In genomic region chr6:115131709-115132490, GRCh38 we compare ENCODE assay signal across 18 cellular contexts.
A peak's percentile ranks its signal among the peaks of the same experiment; 100 is the strongest.
DNase-seq lines count a peak whose midpoint lies in the region; ATAC-seq and TF ChIP-seq lines count a peak whose summit lies in the region.
"Had no signal": no experiment of that assay in that cellular context is flagged by ENCODE, and none has a peak within 500 bp of the region (broad histone marks: within the 10 kb centered on the region; RNA-seq: fewer than 3 reads in every experiment).

No MANE protein-coding gene starts in this region.

- H3K36me3 Mint-ChIP-seq in chondrocyte (ENCODE audit: low read depth) (no peaks in the 10 kb centered on the region), natural killer cell (no peaks in the 10 kb centered on the region)

- peak; percentile 9 for DNase-seq in LoVo (ENCODE audit: low spot score)
- peak; percentile 56 for DNase-seq in chondrocyte (ENCODE audit: low spot score)
- peak; percentile 56 for DNase-seq in posterior vena cava (ENCODE audit: low spot score)
- DNase-seq in natural killer cell = no peak
- no peak for DNase-seq in activated naive CD4-positive, alpha-beta T cell treated with Interleukin-2 at 50 U/mL for 16 hours
- DNase-seq: AML-193; Caco-2; CD4-positive, alpha-beta T cell; DMS79 treated with DMSO at 0.1 percent for 48 hours; GF-D8; H7; IMR-90 had no signal

- H3K4me3 Mint-ChIP-seq in chondrocyte (ENCODE audit: unreplicated experiment) (no peak overlapping the region), natural killer cell (no peak overlapping the region)
- H3K4me3 Mint-ChIP-seq: CD4-positive, alpha-beta T cell; GM23338 had no signal

- intact Hi-C loops in posterior vena cava (cut with DNase I) = no loop called here
- intact Hi-C loops in natural killer cell (cut with micrococcal nuclease) = no loop called here

- H3K4me1 Mint-ChIP-seq in chondrocyte (ENCODE audit: low read depth) (no peaks in the 10 kb centered on the region), natural killer cell (no peaks in the 10 kb centered on the region)
- H3K4me1 Mint-ChIP-seq: GM23338 had no signal

- peaks cover 5% of the 10 kb centered on the region for H3K27me3 Mint-ChIP-seq in chondrocyte (ENCODE audit: low read depth)
- H3K27me3 Mint-ChIP-seq in natural killer cell (ENCODE audit: low read depth in 2 of 2) = no peaks in the 10 kb centered on the region
- H3K27me3 Mint-ChIP-seq: CD4-positive, alpha-beta T cell had no signal

- H3K9me3 Mint-ChIP-seq in chondrocyte (ENCODE audit: low read depth) (no peaks in the 10 kb centered on the region), natural killer cell (peaks cover 7 to 9% of the 10 kb centered on the region in 2 donors)

- ATAC-seq in natural killer cell (no peak), HG03460 (IDR thresholded peaks at IDR 0.05; ENCODE audit: unreplicated experiment) (no peak), HG03045 (IDR thresholded peaks at IDR 0.05; ENCODE audit: unreplicated experiment) (no peak)
- ATAC-seq: A549, GM23338, HCT116, K562 had no signal

- TF ChIP-seq CTCF in chondrocyte (IDR thresholded peaks at IDR 0.05) = no peak
- no peak for TF ChIP-seq CTCF in natural killer cell (IDR thresholded peaks at IDR 0.05)

- H3K27ac Mint-ChIP-seq in chondrocyte (ENCODE audit: unreplicated experiment) = no peak overlapping the region
- no peak overlapping the region for H3K27ac Mint-ChIP-seq in natural killer cell
- H3K27ac Mint-ChIP-seq: CD4-positive, alpha-beta T cell; GM23338 had no signal

Comparison
In these comparisons a context has a peak if more than half of its experiments do, and no peak if none do; other contexts are left out.
1. DNase-seq: peak in LoVo (single experiment), chondrocyte (single experiment) and posterior vena cava (single experiment); none in natural killer cell (single experiment) and activated naive CD4-positive, alpha-beta T cell treated with Interleukin-2 at 50 U/mL for 16 hours (single experiment).